ENCODE assay signal across 8 cellular contexts in genomic region chr22:36387664-36387913, GRCh38. TPM values are rescaled to one million over a fixed set of nuclear protein-coding genes. Genes with fewer than 3 reads are reported as not detected.
A peak's percentile ranks its signal among the peaks of the same experiment; 100 is the strongest.
DNase-seq lines count a peak whose midpoint lies in the region; ATAC-seq, FAIRE-seq and TF ChIP-seq lines count a peak whose summit lies in the region.

No MANE protein-coding gene starts in this region.

- H3K27me3 ChIP-seq in adipocyte (replicated peaks; ENCODE audit: control insufficient read depth, insufficient read depth, low read length) (no peaks in the 10 kb centered on the region), HepG2 (ENCODE audit: control insufficient read depth in 1 of 2, insufficient read depth in 2 of 2, low read length in 2 of 2) (no peaks in the 10 kb centered on the region)

- TF ChIP-seq CTCF in AG09309 (IDR thresholded peaks at IDR 0.05; ENCODE audit: control insufficient read depth, insufficient read depth, low read depth, low read length, missing control alignments) (no peak), HepG2 (CRISPR knock-in tag; IDR thresholded peaks at IDR 0.05) (no peak), type B pancreatic cell (conservative IDR thresholded peaks at IDR 0.05) (no peak)

- no peaks in the 10 kb centered on the region for H3K9me3 Mint-ChIP-seq in type B pancreatic cell

- H3K27ac Mint-ChIP-seq in type B pancreatic cell, result peak overlapping the region; percentile 80

- peak overlapping the region; percentile 70 for H3K27ac ChIP-seq in HepG2 (ENCODE audit: extremely low read length, insufficient read depth, low read length)

- FAIRE-seq in HepG2 (lab: Jason Lieb, UNC), result no peak

- H3K36me3 ChIP-seq in adipocyte (ENCODE audit: control insufficient read depth, insufficient read depth, low read length, severe bottlenecking), result no peaks in the 10 kb centered on the region
- peaks cover 5 to 6% of the 10 kb centered on the region in 2 experiments; a peak in 3 of 5 replicates for H3K36me3 ChIP-seq in HepG2 (replicated peaks in 1 of 2; ENCODE audit: control insufficient read depth in 1 of 2, insufficient read depth in 2 of 2, low read length in 2 of 2)

- peak overlapping the region; percentile 99 for H3K4me2 ChIP-seq in HepG2 (ENCODE audit: low read depth, low read length)

- H3K27me3 Mint-ChIP-seq in type B pancreatic cell, result no peaks in the 10 kb centered on the region

- BruUV-seq in HepG2 (replicated peaks; lab: Mats Ljungman, UMichigan), result no TSS peak

- peaks cover 52% of the 10 kb centered on the region for H3K79me2 ChIP-seq in HepG2 (ENCODE audit: insufficient read depth, low read length)

- no peak for TF ChIP-seq POLR2A in HepG2 (IDR thresholded peaks at IDR 0.05; ENCODE audit: insufficient read depth in 1 of 2, low read depth in 2 of 2, low read length in 2 of 2)

- H3K4me3 Mint-ChIP-seq in type B pancreatic cell, result peak overlapping the region; percentile 84

- DNase-seq in AG09309 (ENCODE audit: low read depth) (no peak), adipocyte (ENCODE audit: low read depth) (no peak), HepG2 (ENCODE audit: low spot score) (no peak), type B pancreatic cell (ENCODE audit: extremely low spot score, unreplicated experiment) (no peak), NCI-H2196 (lab: John Stamatoyannopoulos, UW; ENCODE audit: unreplicated experiment) (no peak), inferior parietal cortex (ENCODE audit: extremely low spot score) (no peak), foreskin melanocyte (no peak)

- H3K9ac ChIP-seq in adipocyte (ENCODE audit: low read length) (peak overlapping the region; percentile 96), HepG2 (ENCODE audit: insufficient read depth, low read depth, low read length) (peak overlapping the region; percentile 83)

- H3K4me1 Mint-ChIP-seq in type B pancreatic cell (ENCODE audit: unreplicated experiment), result peaks cover 30% of the 10 kb centered on the region

- CTCF ChIA-PET in HepG2 (lab: Yijun Ruan, JAX; ENCODE audit: low intra/inter-chr PET ratio, low total read pairs), result no interaction called here

- peak; percentile 46; the same call in 1 of the 2 replicates for TF ChIP-seq RAD21 in HepG2 (CRISPR knock-in tag; IDR thresholded peaks at IDR 0.05)

- peaks cover 25% of the 10 kb centered on the region for H4K20me1 ChIP-seq in HepG2 (ENCODE audit: insufficient read depth, low read length)

- in situ Hi-C loops in HepG2 (cut with HindIII; ENCODE audit: extremely low pct_ligation_motif_present, low pct_unique_long_range_greater_than_20kb), result no loop called here

- H3K36me3 Mint-ChIP-seq in type B pancreatic cell, result peaks cover 4% of the 10 kb centered on the region

- H3K4me3 ChIP-seq in AG09309 (ENCODE audit: control insufficient read depth, low read depth, low read length) (peak overlapping the region; percentile 88), adipocyte (ENCODE audit: low read length) (peak overlapping the region; percentile 92), HepG2 (replicated peaks in 1 of 3; ENCODE audit: insufficient read depth in 1 of 3, low read depth in 2 of 3, low read length in 3 of 3) (peak overlapping the region; percentile 87 to 98 (median 90); a peak in 5 of 6 replicates)

- TF ChIP-seq EP300 in HepG2 (IDR thresholded peaks at IDR 0.05; ENCODE audit: low read depth in 2 of 2, low read length in 2 of 2) (no peak), HepG2 (CRISPR knock-in tag; IDR thresholded peaks at IDR 0.05; ENCODE audit: borderline replicate concordance) (no peak)

- intact Hi-C loops in HepG2 (cut with micrococcal nuclease; ENCODE audit: unreplicated experiment), result no loop called here

- no CpG with 5 or more reads among the region's 38 CpGs for WGBS in HepG2 (ENCODE audit: low lambda C conversion rate)

- POLR2A ChIA-PET in HepG2 (lab: Yijun Ruan, JAX), result interaction anchor here (1.0 to 3.7 kb wide), 34 partner anchors 8 to 148 kb away, joined by 3 to 36 read pairs (median 6); partner anchors contain the start of genes APOL2 and TXN2

- peak; percentile 5 for ATAC-seq in HG02759 (IDR thresholded peaks at IDR 0.05; ENCODE audit: unreplicated experiment)
- peak; percentile 16 for ATAC-seq in HepG2

- H3K9me3 ChIP-seq in adipocyte (ENCODE audit: control insufficient read depth, low read length) (no peaks in the 10 kb centered on the region), HepG2 (ENCODE audit: low read length) (no peaks in the 10 kb centered on the region)

- peaks cover 26% of the 10 kb centered on the region for H3K4me1 ChIP-seq in adipocyte (ENCODE audit: control insufficient read depth, insufficient read depth, low read length)
- H3K4me1 ChIP-seq in HepG2 (ENCODE audit: insufficient read depth, low read length), result peaks cover 53% of the 10 kb centered on the region

- no peak overlapping the region for H2AFZ ChIP-seq in HepG2 (ENCODE audit: low read length)

TF ChIP-seq in HepG2, 621 proteins besides CTCF, POLR2A, EP300 and RAD21 (continues in another document):
- TF ChIP-seq ZNF142 (CRISPR knock-in tag; IDR thresholded peaks at IDR 0.05), result peak; percentile 88; the same call in 1 of the 2 replicates
- peak; percentile 55; the same call in 1 of the 2 replicates for TF ChIP-seq ZNF251 (CRISPR knock-in tag; IDR thresholded peaks at IDR 0.05)
- peak; percentile 82 for TF ChIP-seq HES4 (CRISPR knock-in tag; IDR thresholded peaks at IDR 0.05; ENCODE audit: borderline replicate concordance)
- TF ChIP-seq PAX8 (CRISPR knock-in tag; IDR thresholded peaks at IDR 0.05; ENCODE audit: borderline replicate concordance), result 0 out of 2 replicates have a peak, but pooled peaks have one; percentile 84

RNA-seq across cellular contexts. Expression of gene MYH9, which starts 0.2 kb away (rescaled TPM):
- 98.5 and 125 TPM in 2 replicates for total RNA-seq in HepG2 (2016; rRNA removed; fragmentation: Illumina TruSeq; extraction: Trizol)
- total RNA-seq in HepG2 (2016; cell fraction: cytosol; rRNA removed; fragmentation: Illumina TruSeq; extraction: Trizol; ENCODE audit: low read depth), result 28.5 and 28.7 TPM in 2 replicates
- total RNA-seq in HepG2 (2016; cell fraction: insoluble cytoplasmic fraction; rRNA removed; fragmentation: Illumina TruSeq; extraction: Trizol), result 92.9 and 102 TPM in 2 replicates
- total RNA-seq in HepG2 (2016; cell fraction: membrane; rRNA removed; fragmentation: Illumina TruSeq; extraction: Trizol), result 39.3 and 47.1 TPM in 2 replicates
- 73.0 and 81.6 TPM in 2 replicates for total RNA-seq in HepG2 (2016; cell fraction: nucleus; rRNA removed; fragmentation: Illumina TruSeq; extraction: Trizol)
- polyA plus RNA-seq in HepG2 (2011; rRNA removed), result 50.7 and 60.6 TPM in 2 replicates
- polyA plus RNA-seq in HepG2 (2011; cell fraction: cytosol; rRNA removed), result 31.6 and 39.3 TPM in 2 replicates
- 68.4 and 91.3 TPM in 2 replicates for polyA plus RNA-seq in HepG2 (2011; cell fraction: nucleus; rRNA removed)
- 88.3 and 93.4 TPM in 2 replicates for polyA plus RNA-seq in HepG2 (2012)
- 3.6 and 4.2 TPM in 2 replicates for polyA plus RNA-seq in HepG2 (2016; cell fraction: cytosol; fragmentation: Illumina TruSeq; extraction: Trizol; ENCODE audit: low read depth)
- 72.0 and 110 TPM in 2 replicates for polyA plus RNA-seq in HepG2 (2016; cell fraction: insoluble cytoplasmic fraction; fragmentation: Illumina TruSeq; extraction: Trizol; ENCODE audit: low read depth)
- polyA plus RNA-seq in HepG2 (2016; cell fraction: membrane; fragmentation: Illumina TruSeq; extraction: Trizol; ENCODE audit: low read depth), result 8.1 and 11.6 TPM in 2 replicates
- polyA plus RNA-seq in HepG2 (2016; cell fraction: nucleus; fragmentation: Illumina TruSeq; extraction: Trizol; ENCODE audit: insufficient read depth, low read depth), result 106 and 113 TPM in 2 replicates
- 124 and 180 TPM in 2 replicates for polyA minus RNA-seq in HepG2 (2011; rRNA and poly(A)+ RNA removed; ENCODE audit: low replicate concordance)
- polyA minus RNA-seq in HepG2 (2011; cell fraction: cytosol; rRNA and poly(A)+ RNA removed), result 125 and 176 TPM in 2 replicates
- polyA minus RNA-seq in HepG2 (2011; cell fraction: nucleus; rRNA and poly(A)+ RNA removed), result 61.9 and 97.5 TPM in 2 replicates
- 277 and 364 TPM in 2 replicates for total RNA-seq in type B pancreatic cell (ENCODE audit: low replicate concordance)
